13 cellular contexts compared by ENCODE assay signal in the genomic region with DNA sequence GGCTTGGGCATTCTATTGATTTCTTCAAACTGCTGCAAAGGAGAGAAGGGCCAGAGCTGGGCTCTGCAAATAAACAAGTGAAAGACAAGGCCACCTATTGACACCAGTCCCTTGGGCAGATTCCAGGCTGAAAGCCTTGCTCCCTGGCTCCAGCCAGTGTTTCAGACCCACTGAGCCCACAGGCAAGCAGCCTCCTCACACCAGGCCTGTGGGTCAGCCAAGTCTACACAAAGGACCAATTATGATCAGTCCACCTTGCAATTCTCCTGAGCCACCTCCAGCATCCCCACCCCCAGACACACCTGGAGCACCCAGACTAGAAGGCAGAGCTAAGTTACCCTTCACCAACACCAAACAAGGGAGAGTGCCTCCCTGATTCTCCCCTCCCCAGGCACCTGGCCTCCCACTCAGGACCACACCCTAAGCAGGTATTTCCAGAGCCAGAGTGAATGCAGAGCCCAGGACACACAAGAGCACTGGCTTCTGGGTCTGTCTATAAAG. TPM values are rescaled to one million over a fixed set of nuclear protein-coding genes. Genes with fewer than 3 reads are reported as not detected.
DNase-seq lines count a peak whose midpoint lies in the region; ATAC-seq and TF ChIP-seq lines count a peak whose summit lies in the region.
"Had no signal": no experiment of that assay in that cellular context is flagged by ENCODE, and none has a peak within 500 bp of the region (broad histone marks: within the 10 kb centered on the region; RNA-seq: fewer than 3 reads in every experiment).

No MANE protein-coding gene starts in this region.

- no peak overlapping the region for H3K9ac ChIP-seq in PC-3 (ENCODE audit: low read length)
- H3K9ac ChIP-seq: BLaER1 had no signal

- ATAC-seq in PC-3: peak; percentile 31
- ATAC-seq in naive thymus-derived CD8-positive, alpha-beta T cell: no peak
- no peak for ATAC-seq in activated CD4-positive, CD25-positive, alpha-beta regulatory T cell treated with anti-CD3 and anti-CD28 coated beads, Interleukin-2, amount 50 U/mL, for 24 hours
- ATAC-seq: stimulated activated effector memory CD8-positive, alpha-beta T cell treated with anti-CD3 and anti-CD28 coated beads, Interleukin-12 subunit alpha, Interleukin-12 subunit beta, amount 100 ng/mL, for 72 hours had no signal

- H3K4me3 ChIP-seq in AG04450 (ENCODE audit: low read depth, low read length) (no peak overlapping the region), PC-3 (ENCODE audit: low read length) (no peak overlapping the region)
- H3K4me3 ChIP-seq: BLaER1, SK-N-MC had no signal

- H3K9me3 Mint-ChIP-seq in dendritic cell treated with granulocyte-macrophage colony-stimulating factor and Interleukin-4, amounts not matched to agents 40 ng/mL and 50 ng/mL, for 4 days: no peaks in the 10 kb centered on the region
- no peaks in the 10 kb centered on the region for H3K9me3 Mint-ChIP-seq in naive thymus-derived CD8-positive, alpha-beta T cell
- H3K9me3 Mint-ChIP-seq: nephron progenitor cell; stimulated activated effector memory CD8-positive, alpha-beta T cell treated with anti-CD3 and anti-CD28 coated beads, Interleukin-12 subunit alpha, Interleukin-12 subunit beta, amount 100 ng/mL, for 72 hours had no signal

- intact Hi-C loops in PC-3 (cut with micrococcal nuclease): no loop called here
- intact Hi-C loops in dendritic cell treated with granulocyte-macrophage colony-stimulating factor and Interleukin-4, amounts not matched to agents 40 ng/mL and 50 ng/mL, for 4 days (cut with micrococcal nuclease): no loop called here

- peaks cover 59% of the 10 kb centered on the region for H3K4me1 ChIP-seq in PC-3 (ENCODE audit: insufficient read depth, low read length)

- H3K27me3 ChIP-seq in AG04450 (ENCODE audit: control insufficient read depth, insufficient read depth, low read length): no peaks in the 10 kb centered on the region
- no peaks in the 10 kb centered on the region for H3K27me3 ChIP-seq in PC-3 (ENCODE audit: low read length)
- H3K27me3 ChIP-seq: BLaER1 had no signal

- H2AFZ ChIP-seq in PC-3 (ENCODE audit: low read length): no peak overlapping the region

- POLR2A ChIA-PET in AG04450 (lab: Yijun Ruan, JAX): interaction anchor here (0.8 to 1.6 kb wide), 2 partner anchors 12 to 14 kb away, joined by 3 to 11 read pairs; no protein-coding TSS in a partner anchor
- POLR2A ChIA-PET in PC-3 (lab: Charles Lee; ENCODE audit: unreplicated experiment): interaction anchor here (0.5 to 0.6 kb wide), 2 partner anchors 41 to 44 kb away, joined by 3 read pairs; no protein-coding TSS in a partner anchor
- POLR2A ChIA-PET in naive thymus-derived CD8-positive, alpha-beta T cell (lab: Charles Lee): interaction anchor here (16.9 to 27.2 kb wide), 2 partner anchors 13 to 17 kb away, joined by 446 to 469 read pairs; partner anchors contain the start of gene ACTN1

- H3K79me2 ChIP-seq in PC-3 (ENCODE audit: low read length): peaks cover 100% of the 10 kb centered on the region

- CTCF ChIA-PET in AG04450 (lab: Charles Lee): interaction anchor here (0.5 to 1.2 kb wide), 2 partner anchors 142 to 151 kb away, joined by 3 read pairs; no protein-coding TSS in a partner anchor
- CTCF ChIA-PET in PC-3 (lab: Charles Lee): no interaction called here

- no TSS peak for BruUV-seq in PC-3 (replicated peaks; lab: Mats Ljungman, UMichigan)

- no peak for DNase-seq in AG04450 (ENCODE audit: low read depth, low spot score)
- peak; percentile 56 for DNase-seq in PC-3
- no peak for DNase-seq in naive thymus-derived CD8-positive, alpha-beta T cell
- DNase-seq in NCI-H1417 (lab: John Stamatoyannopoulos, UW): no peak
- DNase-seq in GDM1 (lab: John Stamatoyannopoulos, UW): no peak
- no peak for DNase-seq in NK-92 (lab: John Stamatoyannopoulos, UW; ENCODE audit: unreplicated experiment)
- DNase-seq: NCI-H510A, nephron progenitor cell had no signal

- H3K27me3 Mint-ChIP-seq in dendritic cell treated with granulocyte-macrophage colony-stimulating factor and Interleukin-4, amounts not matched to agents 40 ng/mL and 50 ng/mL, for 4 days: no peaks in the 10 kb centered on the region
- no peaks in the 10 kb centered on the region for H3K27me3 Mint-ChIP-seq in naive thymus-derived CD8-positive, alpha-beta T cell

- peaks cover 100% of the 10 kb centered on the region for H4K20me1 ChIP-seq in PC-3 (ENCODE audit: low read length)

- H3K36me3 ChIP-seq in PC-3 (ENCODE audit: low read depth, low read length): peaks cover 49% of the 10 kb centered on the region

- H3K4me3 Mint-ChIP-seq in dendritic cell treated with granulocyte-macrophage colony-stimulating factor and Interleukin-4, amounts not matched to agents 40 ng/mL and 50 ng/mL, for 4 days: no peak overlapping the region
- H3K4me3 Mint-ChIP-seq in naive thymus-derived CD8-positive, alpha-beta T cell: peak overlapping the region; percentile 76 to 94 (median 82)
- H3K4me3 Mint-ChIP-seq: nephron progenitor cell; stimulated activated effector memory CD8-positive, alpha-beta T cell treated with anti-CD3 and anti-CD28 coated beads, Interleukin-12 subunit alpha, Interleukin-12 subunit beta, amount 100 ng/mL, for 72 hours had no signal

- H3K4me1 Mint-ChIP-seq in dendritic cell treated with granulocyte-macrophage colony-stimulating factor and Interleukin-4, amounts not matched to agents 40 ng/mL and 50 ng/mL, for 4 days (ENCODE audit: low read depth): peaks cover 90% of the 10 kb centered on the region
- peaks cover 57 to 99% (median 97%) of the 10 kb centered on the region in 4 donors for H3K4me1 Mint-ChIP-seq in naive thymus-derived CD8-positive, alpha-beta T cell

- no peaks in the 10 kb centered on the region for H3F3A ChIP-seq in PC-3 (ENCODE audit: low read length, unreplicated experiment)

- H3K4me2 ChIP-seq in PC-3 (ENCODE audit: low read length): peak overlapping the region; percentile 7; the same call in 1 of the 2 replicates
- H3K4me2 ChIP-seq: BLaER1 had no signal

- H3K27ac Mint-ChIP-seq in dendritic cell treated with granulocyte-macrophage colony-stimulating factor and Interleukin-4, amounts not matched to agents 40 ng/mL and 50 ng/mL, for 4 days: peak overlapping the region; percentile 56
- peak overlapping the region; percentile 96 to 100 (median 100) for H3K27ac Mint-ChIP-seq in naive thymus-derived CD8-positive, alpha-beta T cell
- H3K27ac Mint-ChIP-seq: nephron progenitor cell; stimulated activated effector memory CD8-positive, alpha-beta T cell treated with anti-CD3 and anti-CD28 coated beads, Interleukin-12 subunit alpha, Interleukin-12 subunit beta, amount 100 ng/mL, for 72 hours had no signal

- H3K9me3 ChIP-seq in AG04450 (ENCODE audit: control insufficient read depth, insufficient read depth, low read length): no peaks in the 10 kb centered on the region; the same call in 1 of the 2 replicates
- H3K9me3 ChIP-seq in PC-3 (ENCODE audit: low read length): no peaks in the 10 kb centered on the region
- H3K9me3 ChIP-seq: BLaER1 had no signal

- TF ChIP-seq CTCF in AG04450 (IDR thresholded peaks at IDR 0.05; ENCODE audit: low read depth, low read length): no peak
- no peak for TF ChIP-seq CTCF in PC-3 (conservative IDR thresholded peaks at IDR 0.05; ENCODE audit: low read depth, low read length)

- peaks cover 34% of the 10 kb centered on the region for H3K36me3 Mint-ChIP-seq in dendritic cell treated with granulocyte-macrophage colony-stimulating factor and Interleukin-4, amounts not matched to agents 40 ng/mL and 50 ng/mL, for 4 days (ENCODE audit: low read depth)
- peaks cover 0 to 23% (median 2%) of the 10 kb centered on the region in 3 donors for H3K36me3 Mint-ChIP-seq in naive thymus-derived CD8-positive, alpha-beta T cell
- H3K36me3 Mint-ChIP-seq: stimulated activated effector memory CD8-positive, alpha-beta T cell treated with anti-CD3 and anti-CD28 coated beads, Interleukin-12 subunit alpha, Interleukin-12 subunit beta, amount 100 ng/mL, for 72 hours had no signal

- H3K27ac ChIP-seq in AG04450 (ENCODE audit: low read depth, low read length) (peak overlapping the region; percentile 21), PC-3 (ENCODE audit: low read length) (no peak overlapping the region)
- H3K27ac ChIP-seq: BLaER1, SK-N-MC had no signal

- H3K9me2 ChIP-seq in PC-3 (replicated peaks; ENCODE audit: low read length): no peaks in the 10 kb centered on the region

RNA-seq across cellular contexts. Expression of gene ACTN1, which starts 13.8 kb away (rescaled TPM):
- 641 and 751 TPM in 2 replicates for polyA plus RNA-seq in AG04450 (2011; rRNA removed)
- polyA minus RNA-seq in AG04450 (2011; rRNA and poly(A)+ RNA removed): 1,243 and 1,580 TPM in 2 replicates
- total RNA-seq in PC-3 (2014; rRNA removed): 303 and 400 TPM in 2 replicates
- 100 to 1,000 TPM; 333 to 341 TPM for total RNA-seq in naive thymus-derived CD8-positive, alpha-beta T cell
- 100 to 1,000 TPM; 144 to 436 (median 267) TPM for polyA plus RNA-seq in naive thymus-derived CD8-positive, alpha-beta T cell
